9 cellular contexts compared by ENCODE assay signal in genomic region chr10:88117869-88118632, GRCh38.
DNase-seq lines count a peak whose midpoint lies in the region; ATAC-seq and TF ChIP-seq lines count a peak whose summit lies in the region.
"Had no signal": no experiment of that assay in that cellular context is flagged by ENCODE, and none has a peak within 500 bp of the region (broad histone marks: within the 10 kb centered on the region; RNA-seq: fewer than 3 reads in every experiment).

No MANE protein-coding gene starts in this region.

- peak overlapping the region; percentile 53; the same call in 1 of the 2 replicates for H2AFZ ChIP-seq in OCI-LY7 (ENCODE audit: low read length)
- H2AFZ ChIP-seq: PC-9 had no signal

- TF ChIP-seq POLR2A in esophagus squamous epithelium (IDR thresholded peaks at IDR 0.05), result no peak

- H3K27ac ChIP-seq in OCI-LY7 (ENCODE audit: low read depth, low read length, poor library complexity, severe bottlenecking), result peak overlapping the region; percentile 58
- H3K27ac ChIP-seq in esophagus squamous epithelium, result no peak overlapping the region
- H3K27ac ChIP-seq: PC-9 had no signal

- WGBS in esophagus squamous epithelium, 2 donors, result 82 to 87% methylated on average over 4 of the region's 4 CpGs

- intact Hi-C loops in OCI-LY7 (cut with micrococcal nuclease; ENCODE audit: unreplicated experiment), result loop anchor here (10.0 kb wide), 1 partner anchor 767 kb away; the partner anchor contains the start of gene STAMBPL1
- intact Hi-C loops in esophagus squamous epithelium (cut with DNase I), result no loop called here

- peak; percentile 33 for TF ChIP-seq CTCF in GM13977 (IDR thresholded peaks at IDR 0.05; ENCODE audit: extremely low read depth, insufficient read depth, missing control alignments)
- TF ChIP-seq CTCF in OCI-LY7 (conservative IDR thresholded peaks at IDR 0.05; ENCODE audit: low read length), result peak; percentile 54; the same call in 1 of the 2 replicates
- TF ChIP-seq CTCF in fibroblast of the aortic adventitia (IDR thresholded peaks at IDR 0.05; ENCODE audit: insufficient read depth, low read length), result peak; percentile 6
- TF ChIP-seq CTCF in esophagus squamous epithelium (IDR thresholded peaks at IDR 0.05), result peak in 2 of 6 experiments; percentile 17 to 27

- no peaks in the 10 kb centered on the region for H3K27me3 ChIP-seq in esophagus squamous epithelium

- DNase-seq in ACHN (peak; percentile 43), GM13977 (ENCODE audit: low spot score) (no peak), OCI-LY7 (ENCODE audit: low spot score) (peak; percentile 59), fibroblast of the aortic adventitia (ENCODE audit: low read depth) (no peak), KG1 (lab: John Stamatoyannopoulos, UW) (no peak), esophagus squamous epithelium (lab: John Stamatoyannopoulos, UW) (no peak), hippocampal formation (lab: John Stamatoyannopoulos, UW) (no peak)
- DNase-seq: PC-9 had no signal

- CTCF ChIA-PET in OCI-LY7 (lab: Charles Lee; ENCODE audit: unreplicated experiment), result interaction anchor here (0.6 to 1.6 kb wide), 2 partner anchors 26 to 269 kb away, joined by 4 to 6 read pairs; no protein-coding TSS in a partner anchor

- H3K9me2 ChIP-seq in OCI-LY7 (ENCODE audit: insufficient read depth, low read length), result no peaks in the 10 kb centered on the region

- no peak for ATAC-seq in HG03159 (IDR thresholded peaks at IDR 0.05; ENCODE audit: unreplicated experiment)

- BruUV-seq in OCI-LY7 (replicated peaks; lab: Mats Ljungman, UMichigan), result no TSS peak

- H3K4me1 ChIP-seq in OCI-LY7 (ENCODE audit: insufficient read depth, low read length, poor library complexity, severe bottlenecking) (peaks cover 99% of the 10 kb centered on the region), esophagus squamous epithelium (peaks cover 0 to 39% (median 0%) of the 10 kb centered on the region in 3 donors)

- no peaks in the 10 kb centered on the region for H3K79me2 ChIP-seq in OCI-LY7 (ENCODE audit: insufficient read depth, low read depth, low read length)

- no peak overlapping the region for H3K4me3 ChIP-seq in OCI-LY7 (ENCODE audit: low read depth, low read length, poor library complexity, severe bottlenecking)
- no peak overlapping the region for H3K4me3 ChIP-seq in fibroblast of the aortic adventitia (ENCODE audit: low read depth, low read length)
- no peak overlapping the region for H3K4me3 ChIP-seq in esophagus squamous epithelium
- H3K4me3 ChIP-seq: PC-9 had no signal

- in situ Hi-C loops in ACHN (cut with HindIII; ENCODE audit: low pct_ligation_motif_present, low pct_unique_long_range_greater_than_20kb, low sequenced_read_pairs) (loop anchor here (10.0 kb wide), 1 partner anchor 243 kb away; no protein-coding TSS in a partner anchor), GM13977 (cut with MboI; ENCODE audit: low pct_unique_long_range_greater_than_20kb, low sequenced_read_pairs, unreplicated experiment) (no loop called here)

- H3K9me3 ChIP-seq in OCI-LY7 (ENCODE audit: low read length), result no peaks in the 10 kb centered on the region
- no peaks in the 10 kb centered on the region for H3K9me3 ChIP-seq in esophagus squamous epithelium

- no peaks in the 10 kb centered on the region for H4K20me1 ChIP-seq in OCI-LY7 (ENCODE audit: insufficient read depth, low read length)

- H3K4me2 ChIP-seq in OCI-LY7 (ENCODE audit: low read length), result peak overlapping the region; percentile 69
- H3K4me2 ChIP-seq: PC-9 had no signal

- POLR2A ChIA-PET in OCI-LY7 (lab: Charles Lee), result interaction anchor here (0.7 to 2.4 kb wide), 11 partner anchors 10 to 274 kb away, joined by 3 to 21 read pairs (median 4); no protein-coding TSS in a partner anchor

- H3K36me3 ChIP-seq in OCI-LY7 (ENCODE audit: insufficient read depth, low read length) (no peaks in the 10 kb centered on the region), esophagus squamous epithelium (no peaks in the 10 kb centered on the region)

Comparison
In these comparisons a context has a peak if more than half of its experiments do, and no peak if none do; other contexts are left out.
1. DNase-seq: peak in ACHN (single experiment) and OCI-LY7 (single experiment); none in GM13977 (single experiment), fibroblast of the aortic adventitia (single experiment), KG1 (single experiment), esophagus squamous epithelium (single experiment) and hippocampal formation (0 of 2).